ENCODE assay signal across 2 cellular contexts in the genomic region with DNA sequence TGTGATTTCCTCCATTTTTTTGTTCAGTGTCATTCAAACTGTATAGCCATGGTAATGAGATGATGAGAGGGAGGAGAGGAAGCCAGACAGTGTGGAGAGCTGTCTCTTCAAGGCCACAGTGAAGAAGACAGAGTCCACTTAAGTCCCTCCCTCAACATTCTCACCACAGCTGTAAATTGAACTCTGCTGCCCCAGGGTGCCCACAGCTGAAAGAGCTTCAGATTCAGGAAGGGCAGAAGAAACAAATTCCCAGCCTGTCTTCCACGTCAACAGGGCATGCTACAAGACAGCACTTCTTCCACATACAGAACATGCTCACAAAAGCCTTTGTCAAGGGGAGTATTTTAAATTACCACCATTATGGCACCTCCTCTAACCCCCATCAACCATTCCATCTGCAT.
TF ChIP-seq lines count a peak whose summit lies in the region.

No MANE protein-coding gene starts in this region.

TF ChIP-seq in HEK293, 187 proteins besides CTCF, POLR2A, EP300 and RAD21:
- peak; percentile 38; the same call in 1 of the 2 replicates for TF ChIP-seq ZBTB17 (tag by site-specific recombination; IDR thresholded peaks at IDR 0.05)
- TF ChIP-seq, protein P1, sequence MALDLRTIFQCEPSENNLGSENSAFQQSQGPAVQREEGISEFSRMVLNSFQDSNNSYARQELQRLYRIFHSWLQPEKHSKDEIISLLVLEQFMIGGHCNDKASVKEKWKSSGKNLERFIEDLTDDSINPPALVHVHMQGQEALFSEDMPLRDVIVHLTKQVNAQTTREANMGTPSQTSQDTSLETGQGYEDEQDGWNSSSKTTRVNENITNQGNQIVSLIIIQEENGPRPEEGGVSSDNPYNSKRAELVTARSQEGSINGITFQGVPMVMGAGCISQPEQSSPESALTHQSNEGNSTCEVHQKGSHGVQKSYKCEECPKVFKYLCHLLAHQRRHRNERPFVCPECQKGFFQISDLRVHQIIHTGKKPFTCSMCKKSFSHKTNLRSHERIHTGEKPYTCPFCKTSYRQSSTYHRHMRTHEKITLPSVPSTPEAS (tag by site-specific recombination; IDR thresholded peaks at IDR 0.05): no peak

TF ChIP-seq in neural cell, 6 proteins besides CTCF, POLR2A, EP300 and RAD21:
- TF ChIP-seq, protein P2, sequence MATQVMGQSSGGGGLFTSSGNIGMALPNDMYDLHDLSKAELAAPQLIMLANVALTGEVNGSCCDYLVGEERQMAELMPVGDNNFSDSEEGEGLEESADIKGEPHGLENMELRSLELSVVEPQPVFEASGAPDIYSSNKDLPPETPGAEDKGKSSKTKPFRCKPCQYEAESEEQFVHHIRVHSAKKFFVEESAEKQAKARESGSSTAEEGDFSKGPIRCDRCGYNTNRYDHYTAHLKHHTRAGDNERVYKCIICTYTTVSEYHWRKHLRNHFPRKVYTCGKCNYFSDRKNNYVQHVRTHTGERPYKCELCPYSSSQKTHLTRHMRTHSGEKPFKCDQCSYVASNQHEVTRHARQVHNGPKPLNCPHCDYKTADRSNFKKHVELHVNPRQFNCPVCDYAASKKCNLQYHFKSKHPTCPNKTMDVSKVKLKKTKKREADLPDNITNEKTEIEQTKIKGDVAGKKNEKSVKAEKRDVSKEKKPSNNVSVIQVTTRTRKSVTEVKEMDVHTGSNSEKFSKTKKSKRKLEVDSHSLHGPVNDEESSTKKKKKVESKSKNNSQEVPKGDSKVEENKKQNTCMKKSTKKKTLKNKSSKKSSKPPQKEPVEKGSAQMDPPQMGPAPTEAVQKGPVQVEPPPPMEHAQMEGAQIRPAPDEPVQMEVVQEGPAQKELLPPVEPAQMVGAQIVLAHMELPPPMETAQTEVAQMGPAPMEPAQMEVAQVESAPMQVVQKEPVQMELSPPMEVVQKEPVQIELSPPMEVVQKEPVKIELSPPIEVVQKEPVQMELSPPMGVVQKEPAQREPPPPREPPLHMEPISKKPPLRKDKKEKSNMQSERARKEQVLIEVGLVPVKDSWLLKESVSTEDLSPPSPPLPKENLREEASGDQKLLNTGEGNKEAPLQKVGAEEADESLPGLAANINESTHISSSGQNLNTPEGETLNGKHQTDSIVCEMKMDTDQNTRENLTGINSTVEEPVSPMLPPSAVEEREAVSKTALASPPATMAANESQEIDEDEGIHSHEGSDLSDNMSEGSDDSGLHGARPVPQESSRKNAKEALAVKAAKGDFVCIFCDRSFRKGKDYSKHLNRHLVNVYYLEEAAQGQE (IDR thresholded peaks at IDR 0.05; ENCODE audit: borderline replicate concordance): peak; percentile 90
- TF ChIP-seq MXI1 (conservative IDR thresholded peaks at IDR 0.05; ENCODE audit: poor library complexity, severe bottlenecking): no peak
- TF ChIP-seq POLR2AphosphoS5 (IDR thresholded peaks at IDR 0.05): peak; percentile 53
- TF ChIP-seq TAF1 (IDR thresholded peaks at IDR 0.05; ENCODE audit: low read depth): no peak
- TF ChIP-seq EZH2 (IDR thresholded peaks at IDR 0.05; ENCODE audit: borderline replicate concordance, insufficient read depth, low read length, poor library complexity, severe bottlenecking): no peak
- TF ChIP-seq SMC3 (conservative IDR thresholded peaks at IDR 0.05; ENCODE audit: poor library complexity): peak; percentile 18
